Comparison of ENCODE assay signal across 24 cellular contexts in the genomic region with DNA sequence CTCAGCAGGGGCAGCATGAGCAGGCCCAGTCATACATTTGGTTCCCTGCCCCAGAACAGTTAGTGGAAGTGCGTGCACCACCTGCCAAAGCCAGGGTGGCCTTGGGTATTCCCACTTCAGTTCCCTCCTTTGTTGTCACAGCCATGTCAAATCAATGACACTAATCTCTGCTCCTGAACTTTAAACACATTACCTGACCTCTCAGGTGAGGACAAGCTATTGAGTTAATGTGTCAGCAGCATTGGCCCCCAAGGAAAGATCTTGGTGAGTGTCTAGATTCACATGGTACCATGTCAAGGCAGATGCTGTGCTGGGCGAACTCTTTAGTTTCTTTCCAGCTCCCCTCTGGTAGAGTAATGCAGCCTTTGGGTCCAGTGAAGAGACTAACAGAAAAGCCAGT. TPM values are rescaled to one million over a fixed set of nuclear protein-coding genes. Genes with fewer than 3 reads are reported as not detected.
DNase-seq lines count a peak whose midpoint lies in the region; ATAC-seq, FAIRE-seq and TF ChIP-seq lines count a peak whose summit lies in the region.
"Had no signal": no experiment of that assay in that cellular context is flagged by ENCODE, and none has a peak within 500 bp of the region (broad histone marks: within the 10 kb centered on the region; RNA-seq: fewer than 3 reads in every experiment).

No MANE protein-coding gene starts in this region.

- no peak for TF ChIP-seq POLR2A in body of pancreas (IDR thresholded peaks at IDR 0.05)
- no peak for TF ChIP-seq POLR2A in right lobe of liver (IDR thresholded peaks at IDR 0.05)

- ATAC-seq in body of pancreas (peak; percentile 8), right lobe of liver (peak; percentile 3 to 25 (median 3)), HG02798 (IDR thresholded peaks at IDR 0.05; ENCODE audit: poor library complexity, unreplicated experiment) (no peak), HG02588 (IDR thresholded peaks at IDR 0.05; ENCODE audit: unreplicated experiment) (no peak)
- ATAC-seq: HCT116 had no signal

- 52 to 58% methylated on average over 2 of the region's 2 CpGs for WGBS in body of pancreas, 2 donors
- 50% methylated on average over 1 of the region's 2 CpGs for WGBS in right lobe of liver (ENCODE audit: insufficient coverage, low coverage, low lambda C conversion rate, missing lambda C conversion rate)
- 15 to 71% (median 30%) methylated on average over 2 of the region's 2 CpGs for WGBS in small intestine, 3 donors

- peaks cover 9 to 12% of the 10 kb centered on the region in 2 donors for H3K36me3 ChIP-seq in body of pancreas (replicated peaks in 1 of 2; ENCODE audit: insufficient read depth in 1 of 2, low read depth in 2 of 2)
- H3K36me3 ChIP-seq in right lobe of liver: peaks cover 0 to 68% (median 25%) of the 10 kb centered on the region in 4 donors
- peaks cover 8 to 26% of the 10 kb centered on the region in 2 donors for H3K36me3 ChIP-seq in small intestine (ENCODE audit: control insufficient read depth in 2 of 2, insufficient read depth in 2 of 2, low read length in 2 of 2)
- H3K36me3 ChIP-seq: MG63 had no signal

- no peak for FAIRE-seq in small intestine (lab: Jason Lieb, UNC)

- DNase-seq in NCI-H774 (lab: John Stamatoyannopoulos, UW): peak; percentile 88
- DNase-seq in body of pancreas: peak in 2 of 4 donors; percentile 34
- peak in 1 of 3 donors; percentile 62 for DNase-seq in right lobe of liver
- peak; percentile 70 for DNase-seq in small intestine
- no peak for DNase-seq in NCI-H1694 (lab: John Stamatoyannopoulos, UW)
- DNase-seq: AML-193, DMS79 treated with DMSO at 0.1 percent for 48 hours, GOT3, Kasumi-1, NCI-H1048, NCI-H1436, NCI-H2029 treated with DMSO at 0.1 percent for 48 hours, NCI-H2171 treated with DMSO at 0.1 percent for 48 hours, NCI-H446, NCI-H69, RPMI8226, SHP77 treated with DMSO at 0.1 percent for 48 hours, SK-N-SH had no signal

- H3K27ac ChIP-seq in body of pancreas (peak overlapping the region in 3 of 4 donors; percentile 54 to 78 (median 74)), right lobe of liver (peak overlapping the region; percentile 74 to 95 (median 87)), small intestine (ENCODE audit: low read depth in 1 of 2, low read length in 1 of 2) (peak overlapping the region; percentile 66 to 88)
- H3K27ac ChIP-seq: C4-2B, HL-60 had no signal

- H3K4me3 ChIP-seq in body of pancreas: no peak overlapping the region
- peak overlapping the region; percentile 44 to 71 (median 60) for H3K4me3 ChIP-seq in right lobe of liver
- peak overlapping the region in 1 of 2 donors; percentile 65 for H3K4me3 ChIP-seq in small intestine (ENCODE audit: low read depth in 1 of 2, low read length in 2 of 2)
- H3K4me3 ChIP-seq: MG63 had no signal

- intact Hi-C loops in body of pancreas (cut with DNase I): no loop called here
- intact Hi-C loops in right lobe of liver (cut with DNase I): loop anchor here in 1 of 2 donors (10.0 kb wide), 1 partner anchor 157 kb away; no protein-coding TSS in a partner anchor

- TF ChIP-seq CTCF in body of pancreas (IDR thresholded peaks at IDR 0.05) (no peak), right lobe of liver (IDR thresholded peaks at IDR 0.05) (no peak)

- peaks cover 40% of the 10 kb centered on the region for H3K4me1 ChIP-seq in body of pancreas
- peaks cover 0 to 9% (median 0%) of the 10 kb centered on the region in 4 donors for H3K4me1 ChIP-seq in right lobe of liver
- peaks cover 0 to 4% of the 10 kb centered on the region in 2 donors for H3K4me1 ChIP-seq in small intestine (ENCODE audit: control insufficient read depth in 2 of 2, insufficient read depth in 1 of 2, low read depth in 1 of 2, low read length in 1 of 2)

- no peaks in the 10 kb centered on the region for H3K27me3 ChIP-seq in body of pancreas
- H3K27me3 ChIP-seq in right lobe of liver: no peaks in the 10 kb centered on the region
- no peaks in the 10 kb centered on the region for H3K27me3 ChIP-seq in small intestine (ENCODE audit: control insufficient read depth in 2 of 2, insufficient read depth in 2 of 2, low read length in 2 of 2)
- H3K27me3 ChIP-seq: MG63 had no signal

- H3K9me3 ChIP-seq in body of pancreas (no peaks in the 10 kb centered on the region), right lobe of liver (no peaks in the 10 kb centered on the region), small intestine (ENCODE audit: control insufficient read depth, low read depth) (no peaks in the 10 kb centered on the region)
- H3K9me3 ChIP-seq: MG63, SK-N-SH had no signal

RNA-seq across cellular contexts. Expression of a gene that starts 2.1 kb away (rescaled TPM):
- total RNA-seq in body of pancreas (100 to 1,000 TPM; 170 to 358 TPM), right lobe of liver (100 to 1,000 TPM; 307 to 774 (median 646) TPM)
- 1,000 to 10,000 TPM in 1 of 3 donors, 100 to 1,000 TPM in 1, 10 to 100 TPM in 1; 63.7 to 1,093 (median 613) TPM for polyA plus RNA-seq in small intestine

RNA-seq across cellular contexts. Expression of a gene that starts 57.4 kb away (rescaled TPM):
- total RNA-seq in body of pancreas (1 to 10 TPM in 1 of 2 donors, not detected in 1; 1.3 TPM), right lobe of liver (100 to 1,000 TPM in 4 of 6 experiments, 10 to 100 TPM in 2; 19.8 to 623 (median 340) TPM)
- 1 to 10 TPM in 2 of 3 donors, under 1 TPM in 1; 0.45 to 2.9 (median 1.4) TPM for polyA plus RNA-seq in small intestine
- polyA plus RNA-seq: SK-N-SH had no signal

Comparison
In these comparisons a context has a peak if more than half of its experiments do, and no peak if none do; other contexts are left out.
1. ATAC-seq: peak in body of pancreas (single experiment) and right lobe of liver (4 of 4); none in HG02798 (single experiment) and HG02588 (single experiment).
2. H3K4me3 ChIP-seq: peak in right lobe of liver (3 of 3); none in body of pancreas (0 of 2).
3. RNA of a gene that starts 57.4 kb away (total RNA-seq): 19.8 to 623 TPM in right lobe of liver; 1.3 TPM in body of pancreas; every median in the first group is over 4 times any median in the second.
4. Peak in every context shown above with its lines, with median percentiles within 50 percentile points of each other: H3K27ac ChIP-seq.